1 cellular context compared by ENCODE assay signal in the genomic region with DNA sequence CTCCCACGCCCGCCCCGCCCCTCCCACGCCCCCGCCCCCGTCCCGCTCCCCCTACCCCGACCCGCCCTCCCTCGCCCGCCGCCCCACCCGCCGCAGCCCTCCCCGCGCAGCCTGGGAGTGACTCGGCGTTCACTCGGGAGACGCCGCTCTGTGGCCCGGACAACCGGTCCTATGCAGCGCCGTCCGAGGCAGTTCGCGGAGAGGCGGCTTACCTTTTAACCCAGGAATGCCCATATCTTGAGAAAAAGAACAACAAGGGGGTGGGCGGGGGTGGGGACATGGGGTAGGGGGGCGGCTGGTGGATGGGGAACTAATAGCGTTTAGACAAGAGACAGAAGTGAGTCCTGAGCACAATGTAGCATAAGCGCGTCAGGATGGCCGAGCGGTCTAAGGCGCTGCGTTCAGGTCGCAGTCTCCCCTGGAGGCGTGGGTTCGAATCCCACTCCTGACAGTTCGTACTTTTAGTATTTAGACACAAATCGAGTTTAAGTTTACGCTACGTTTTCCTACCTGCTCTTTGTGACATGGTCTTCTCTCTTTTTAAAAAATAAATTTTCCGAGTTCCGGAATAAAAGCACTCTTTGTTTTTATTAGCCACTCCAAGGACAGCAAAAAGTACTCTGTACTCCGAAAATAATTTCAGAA.
TF ChIP-seq lines count a peak whose summit lies in the region.

No MANE protein-coding gene starts in this region.

TF ChIP-seq in HepG2, 621 proteins besides CTCF, POLR2A, EP300 and RAD21 (continued from another document):
- TF ChIP-seq, protein P1, sequence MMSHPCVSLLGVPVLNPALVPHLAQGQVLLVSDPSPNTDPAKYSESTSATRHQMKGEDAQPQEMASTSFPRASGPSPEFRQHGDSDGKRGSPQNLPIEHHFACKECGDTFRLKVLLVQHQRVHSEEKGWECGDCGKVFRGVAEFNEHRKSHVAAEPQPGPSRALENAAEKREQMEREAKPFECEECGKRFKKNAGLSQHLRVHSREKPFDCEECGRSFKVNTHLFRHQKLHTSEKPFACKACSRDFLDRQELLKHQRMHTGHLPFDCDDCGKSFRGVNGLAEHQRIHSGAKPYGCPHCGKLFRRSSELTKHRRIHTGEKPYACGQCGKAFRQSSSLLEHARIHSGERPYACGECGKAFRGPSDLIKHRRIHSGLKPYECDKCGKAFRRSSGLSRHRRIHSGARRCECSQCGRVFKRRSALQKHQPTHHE (CRISPR knock-in tag; IDR thresholded peaks at IDR 0.05; ENCODE audit: borderline replicate concordance) = no peak
- TF ChIP-seq MTF1 (CRISPR knock-in tag; IDR thresholded peaks at IDR 0.05) (no peak), ZNF761 (CRISPR knock-in tag; conservative IDR thresholded peaks at IDR 0.05) (0 out of 2 replicates have a peak, but pooled peaks have one; percentile 58), TGIF2 (CRISPR knock-in tag; IDR thresholded peaks at IDR 0.05) (peak; percentile 71), MED1 (CRISPR knock-in tag; IDR thresholded peaks at IDR 0.05) (peak; percentile 69), ZNF484 (CRISPR knock-in tag; IDR thresholded peaks at IDR 0.05; ENCODE audit: borderline replicate concordance, low read depth) (no peak), NONO (IDR thresholded peaks at IDR 0.05) (no peak), NONO (CRISPR knock-in tag; conservative IDR thresholded peaks at IDR 0.05) (peak; percentile 65; the same call in 1 of the 2 replicates), ZFYVE20 (CRISPR knock-in tag; IDR thresholded peaks at IDR 0.05; ENCODE audit: borderline replicate concordance, low read depth) (no peak), MXI1 (IDR thresholded peaks at IDR 0.05; ENCODE audit: borderline replicate concordance, low read depth, low read length) (no peak; the same call in 2 of the 3 replicates), ZBTB42 (CRISPR knock-in tag; IDR thresholded peaks at IDR 0.05) (0 out of 2 replicates have a peak, but pooled peaks have one; percentile 18), POLR2AphosphoS2 (IDR thresholded peaks at IDR 0.05; ENCODE audit: low read depth, low read length) (no peak), MIER3 (CRISPR knock-in tag; IDR thresholded peaks at IDR 0.05; ENCODE audit: borderline replicate concordance) (peak; percentile 89; the same call in 1 of the 2 replicates), GABPA (IDR thresholded peaks at IDR 0.05; ENCODE audit: low read depth, low read length) (no peak), GABPA (CRISPR knock-in tag; IDR thresholded peaks at IDR 0.05; ENCODE audit: low read depth) (no peak; the same call in 1 of the 2 replicates), ZNF432 (CRISPR knock-in tag; IDR thresholded peaks at IDR 0.05; ENCODE audit: borderline replicate concordance) (no peak), ZNF12 (CRISPR knock-in tag; IDR thresholded peaks at IDR 0.05) (peak; percentile 58; the same call in 1 of the 2 replicates), AHR (CRISPR knock-in tag; IDR thresholded peaks at IDR 0.05) (peak; percentile 75), BHLHE40 (IDR thresholded peaks at IDR 0.05; ENCODE audit: low read length) (no peak), KAT7 (CRISPR knock-in tag; IDR thresholded peaks at IDR 0.05; ENCODE audit: borderline replicate concordance) (peak; percentile 48; the same call in 1 of the 2 replicates), SRY (CRISPR knock-in tag; IDR thresholded peaks at IDR 0.05) (0 out of 2 replicates have a peak, but pooled peaks have one; percentile 11), SOX5 (CRISPR knock-in tag; IDR thresholded peaks at IDR 0.05; ENCODE audit: borderline replicate concordance) (peak; percentile 57), ETV6 (CRISPR knock-in tag; conservative IDR thresholded peaks at IDR 0.05) (peak; percentile 66; the same call in 1 of the 2 replicates), RFX5 (IDR thresholded peaks at IDR 0.05; ENCODE audit: low read depth, low read length) (0 out of 2 replicates have a peak, but pooled peaks have one; percentile 33), PPARG (CRISPR knock-in tag; conservative IDR thresholded peaks at IDR 0.05) (peak; percentile 43; the same call in 1 of the 2 replicates), PRPF4 (IDR thresholded peaks at IDR 0.05; ENCODE audit: low read depth, low read length, poor library complexity, severe bottlenecking) (no peak), TRIM24 (CRISPR knock-in tag; IDR thresholded peaks at IDR 0.05) (no peak), SSRP1 (CRISPR knock-in tag; IDR thresholded peaks at IDR 0.05) (peak; percentile 94), NFYB (CRISPR knock-in tag; IDR thresholded peaks at IDR 0.05) (0 out of 2 replicates have a peak, but pooled peaks have one; percentile 7), ZNF577 (CRISPR knock-in tag; IDR thresholded peaks at IDR 0.05; ENCODE audit: borderline replicate concordance, low read depth) (no peak)
- TF ChIP-seq, protein P2, sequence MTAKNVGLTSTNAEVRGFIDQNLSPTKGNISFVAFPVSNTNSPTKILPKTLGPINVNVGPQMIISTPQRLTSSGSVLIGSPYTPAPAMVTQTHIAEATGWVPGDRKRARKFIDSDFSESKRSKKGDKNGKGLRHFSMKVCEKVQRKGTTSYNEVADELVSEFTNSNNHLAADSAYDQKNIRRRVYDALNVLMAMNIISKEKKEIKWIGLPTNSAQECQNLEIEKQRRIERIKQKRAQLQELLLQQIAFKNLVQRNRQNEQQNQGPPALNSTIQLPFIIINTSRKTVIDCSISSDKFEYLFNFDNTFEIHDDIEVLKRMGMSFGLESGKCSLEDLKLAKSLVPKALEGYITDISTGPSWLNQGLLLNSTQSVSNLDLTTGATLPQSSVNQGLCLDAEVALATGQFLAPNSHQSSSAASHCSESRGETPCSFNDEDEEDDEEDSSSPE (CRISPR knock-in tag; IDR thresholded peaks at IDR 0.05) = peak; percentile 44; the same call in 1 of the 2 replicates
- TF ChIP-seq, protein P3, sequence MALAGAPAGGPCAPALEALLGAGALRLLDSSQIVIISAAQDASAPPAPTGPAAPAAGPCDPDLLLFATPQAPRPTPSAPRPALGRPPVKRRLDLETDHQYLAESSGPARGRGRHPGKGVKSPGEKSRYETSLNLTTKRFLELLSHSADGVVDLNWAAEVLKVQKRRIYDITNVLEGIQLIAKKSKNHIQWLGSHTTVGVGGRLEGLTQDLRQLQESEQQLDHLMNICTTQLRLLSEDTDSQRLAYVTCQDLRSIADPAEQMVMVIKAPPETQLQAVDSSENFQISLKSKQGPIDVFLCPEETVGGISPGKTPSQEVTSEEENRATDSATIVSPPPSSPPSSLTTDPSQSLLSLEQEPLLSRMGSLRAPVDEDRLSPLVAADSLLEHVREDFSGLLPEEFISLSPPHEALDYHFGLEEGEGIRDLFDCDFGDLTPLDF (CRISPR knock-in tag; IDR thresholded peaks at IDR 0.05) = no peak
- TF ChIP-seq, protein P4, sequence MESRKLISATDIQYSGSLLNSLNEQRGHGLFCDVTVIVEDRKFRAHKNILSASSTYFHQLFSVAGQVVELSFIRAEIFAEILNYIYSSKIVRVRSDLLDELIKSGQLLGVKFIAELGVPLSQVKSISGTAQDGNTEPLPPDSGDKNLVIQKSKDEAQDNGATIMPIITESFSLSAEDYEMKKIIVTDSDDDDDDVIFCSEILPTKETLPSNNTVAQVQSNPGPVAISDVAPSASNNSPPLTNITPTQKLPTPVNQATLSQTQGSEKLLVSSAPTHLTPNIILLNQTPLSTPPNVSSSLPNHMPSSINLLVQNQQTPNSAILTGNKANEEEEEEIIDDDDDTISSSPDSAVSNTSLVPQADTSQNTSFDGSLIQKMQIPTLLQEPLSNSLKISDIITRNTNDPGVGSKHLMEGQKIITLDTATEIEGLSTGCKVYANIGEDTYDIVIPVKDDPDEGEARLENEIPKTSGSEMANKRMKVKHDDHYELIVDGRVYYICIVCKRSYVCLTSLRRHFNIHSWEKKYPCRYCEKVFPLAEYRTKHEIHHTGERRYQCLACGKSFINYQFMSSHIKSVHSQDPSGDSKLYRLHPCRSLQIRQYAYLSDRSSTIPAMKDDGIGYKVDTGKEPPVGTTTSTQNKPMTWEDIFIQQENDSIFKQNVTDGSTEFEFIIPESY (CRISPR knock-in tag; IDR thresholded peaks at IDR 0.05) = peak; percentile 47
- TF ChIP-seq, protein P5, sequence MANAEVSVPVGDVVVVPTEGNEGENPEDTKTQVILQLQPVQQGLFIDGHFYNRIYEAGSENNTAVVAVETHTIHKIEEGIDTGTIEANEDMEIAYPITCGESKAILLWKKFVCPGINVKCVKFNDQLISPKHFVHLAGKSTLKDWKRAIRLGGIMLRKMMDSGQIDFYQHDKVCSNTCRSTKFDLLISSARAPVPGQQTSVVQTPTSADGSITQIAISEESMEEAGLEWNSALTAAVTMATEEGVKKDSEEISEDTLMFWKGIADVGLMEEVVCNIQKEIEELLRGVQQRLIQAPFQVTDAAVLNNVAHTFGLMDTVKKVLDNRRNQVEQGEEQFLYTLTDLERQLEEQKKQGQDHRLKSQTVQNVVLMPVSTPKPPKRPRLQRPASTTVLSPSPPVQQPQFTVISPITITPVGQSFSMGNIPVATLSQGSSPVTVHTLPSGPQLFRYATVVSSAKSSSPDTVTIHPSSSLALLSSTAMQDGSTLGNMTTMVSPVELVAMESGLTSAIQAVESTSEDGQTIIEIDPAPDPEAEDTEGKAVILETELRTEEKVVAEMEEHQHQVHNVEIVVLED (CRISPR knock-in tag; IDR thresholded peaks at IDR 0.05; ENCODE audit: borderline replicate concordance) = no peak
- TF ChIP-seq, protein P6, sequence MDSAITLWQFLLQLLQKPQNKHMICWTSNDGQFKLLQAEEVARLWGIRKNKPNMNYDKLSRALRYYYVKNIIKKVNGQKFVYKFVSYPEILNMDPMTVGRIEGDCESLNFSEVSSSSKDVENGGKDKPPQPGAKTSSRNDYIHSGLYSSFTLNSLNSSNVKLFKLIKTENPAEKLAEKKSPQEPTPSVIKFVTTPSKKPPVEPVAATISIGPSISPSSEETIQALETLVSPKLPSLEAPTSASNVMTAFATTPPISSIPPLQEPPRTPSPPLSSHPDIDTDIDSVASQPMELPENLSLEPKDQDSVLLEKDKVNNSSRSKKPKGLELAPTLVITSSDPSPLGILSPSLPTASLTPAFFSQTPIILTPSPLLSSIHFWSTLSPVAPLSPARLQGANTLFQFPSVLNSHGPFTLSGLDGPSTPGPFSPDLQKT (CRISPR knock-in tag; IDR thresholded peaks at IDR 0.05; ENCODE audit: borderline replicate concordance) = 0 out of 2 replicates have a peak, but pooled peaks have one; percentile 49
- TF ChIP-seq, protein P7, sequence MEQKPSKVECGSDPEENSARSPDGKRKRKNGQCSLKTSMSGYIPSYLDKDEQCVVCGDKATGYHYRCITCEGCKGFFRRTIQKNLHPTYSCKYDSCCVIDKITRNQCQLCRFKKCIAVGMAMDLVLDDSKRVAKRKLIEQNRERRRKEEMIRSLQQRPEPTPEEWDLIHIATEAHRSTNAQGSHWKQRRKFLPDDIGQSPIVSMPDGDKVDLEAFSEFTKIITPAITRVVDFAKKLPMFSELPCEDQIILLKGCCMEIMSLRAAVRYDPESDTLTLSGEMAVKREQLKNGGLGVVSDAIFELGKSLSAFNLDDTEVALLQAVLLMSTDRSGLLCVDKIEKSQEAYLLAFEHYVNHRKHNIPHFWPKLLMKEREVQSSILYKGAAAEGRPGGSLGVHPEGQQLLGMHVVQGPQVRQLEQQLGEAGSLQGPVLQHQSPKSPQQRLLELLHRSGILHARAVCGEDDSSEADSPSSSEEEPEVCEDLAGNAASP (CRISPR knock-in tag; IDR thresholded peaks at IDR 0.05; ENCODE audit: borderline replicate concordance) = peak; percentile 66
- TF ChIP-seq, protein P8, sequence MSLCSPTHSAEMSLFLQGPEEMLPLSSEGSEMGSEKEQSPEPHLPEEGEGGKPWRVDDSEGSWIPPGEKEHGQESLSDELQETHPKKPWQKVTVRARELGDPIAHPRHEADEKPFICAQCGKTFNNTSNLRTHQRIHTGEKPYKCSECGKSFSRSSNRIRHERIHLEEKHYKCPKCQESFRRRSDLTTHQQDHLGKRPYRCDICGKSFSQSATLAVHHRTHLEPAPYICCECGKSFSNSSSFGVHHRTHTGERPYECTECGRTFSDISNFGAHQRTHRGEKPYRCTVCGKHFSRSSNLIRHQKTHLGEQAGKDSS (CRISPR knock-in tag; IDR thresholded peaks at IDR 0.05; ENCODE audit: borderline replicate concordance, low read depth) = peak; percentile 58; the same call in 1 of the 2 replicates
- TF ChIP-seq, protein P9, sequence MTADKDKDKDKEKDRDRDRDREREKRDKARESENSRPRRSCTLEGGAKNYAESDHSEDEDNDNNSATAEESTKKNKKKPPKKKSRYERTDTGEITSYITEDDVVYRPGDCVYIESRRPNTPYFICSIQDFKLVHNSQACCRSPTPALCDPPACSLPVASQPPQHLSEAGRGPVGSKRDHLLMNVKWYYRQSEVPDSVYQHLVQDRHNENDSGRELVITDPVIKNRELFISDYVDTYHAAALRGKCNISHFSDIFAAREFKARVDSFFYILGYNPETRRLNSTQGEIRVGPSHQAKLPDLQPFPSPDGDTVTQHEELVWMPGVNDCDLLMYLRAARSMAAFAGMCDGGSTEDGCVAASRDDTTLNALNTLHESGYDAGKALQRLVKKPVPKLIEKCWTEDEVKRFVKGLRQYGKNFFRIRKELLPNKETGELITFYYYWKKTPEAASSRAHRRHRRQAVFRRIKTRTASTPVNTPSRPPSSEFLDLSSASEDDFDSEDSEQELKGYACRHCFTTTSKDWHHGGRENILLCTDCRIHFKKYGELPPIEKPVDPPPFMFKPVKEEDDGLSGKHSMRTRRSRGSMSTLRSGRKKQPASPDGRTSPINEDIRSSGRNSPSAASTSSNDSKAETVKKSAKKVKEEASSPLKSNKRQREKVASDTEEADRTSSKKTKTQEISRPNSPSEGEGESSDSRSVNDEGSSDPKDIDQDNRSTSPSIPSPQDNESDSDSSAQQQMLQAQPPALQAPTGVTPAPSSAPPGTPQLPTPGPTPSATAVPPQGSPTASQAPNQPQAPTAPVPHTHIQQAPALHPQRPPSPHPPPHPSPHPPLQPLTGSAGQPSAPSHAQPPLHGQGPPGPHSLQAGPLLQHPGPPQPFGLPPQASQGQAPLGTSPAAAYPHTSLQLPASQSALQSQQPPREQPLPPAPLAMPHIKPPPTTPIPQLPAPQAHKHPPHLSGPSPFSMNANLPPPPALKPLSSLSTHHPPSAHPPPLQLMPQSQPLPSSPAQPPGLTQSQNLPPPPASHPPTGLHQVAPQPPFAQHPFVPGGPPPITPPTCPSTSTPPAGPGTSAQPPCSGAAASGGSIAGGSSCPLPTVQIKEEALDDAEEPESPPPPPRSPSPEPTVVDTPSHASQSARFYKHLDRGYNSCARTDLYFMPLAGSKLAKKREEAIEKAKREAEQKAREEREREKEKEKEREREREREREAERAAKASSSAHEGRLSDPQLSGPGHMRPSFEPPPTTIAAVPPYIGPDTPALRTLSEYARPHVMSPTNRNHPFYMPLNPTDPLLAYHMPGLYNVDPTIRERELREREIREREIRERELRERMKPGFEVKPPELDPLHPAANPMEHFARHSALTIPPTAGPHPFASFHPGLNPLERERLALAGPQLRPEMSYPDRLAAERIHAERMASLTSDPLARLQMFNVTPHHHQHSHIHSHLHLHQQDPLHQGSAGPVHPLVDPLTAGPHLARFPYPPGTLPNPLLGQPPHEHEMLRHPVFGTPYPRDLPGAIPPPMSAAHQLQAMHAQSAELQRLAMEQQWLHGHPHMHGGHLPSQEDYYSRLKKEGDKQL (CRISPR knock-in tag; IDR thresholded peaks at IDR 0.05; ENCODE audit: low read depth) = peak; percentile 52; the same call in 1 of the 2 replicates
